ENCODE assay signal across 8 cellular contexts in the genomic region with DNA sequence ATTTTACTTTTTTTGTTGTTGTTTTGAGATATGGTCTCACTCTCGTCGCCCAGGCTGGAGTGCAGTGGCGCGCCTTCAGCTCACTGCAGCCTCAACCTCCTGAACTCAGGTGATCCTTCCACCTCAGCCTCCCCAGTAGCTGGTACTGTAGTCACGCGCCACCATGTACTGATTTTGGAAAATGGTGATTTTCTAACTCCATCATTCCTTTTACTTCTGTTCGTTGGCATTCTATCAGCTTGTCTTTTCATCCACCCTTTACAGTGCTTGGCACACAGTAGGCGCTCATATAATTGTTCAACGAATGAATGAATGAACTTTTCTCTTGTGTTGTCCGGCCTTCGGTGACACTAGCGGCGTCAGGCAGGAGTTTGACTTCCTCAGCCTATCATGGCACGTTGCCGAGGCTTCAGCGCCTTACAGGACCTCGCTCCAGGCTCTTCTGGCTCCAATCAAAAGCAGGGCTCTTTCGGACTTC. TPM values are rescaled to one million over a fixed set of nuclear protein-coding genes. Genes with fewer than 3 reads are reported as not detected.
A peak's percentile ranks its signal among the peaks of the same experiment; 100 is the strongest.
DNase-seq lines count a peak whose midpoint lies in the region; ATAC-seq and TF ChIP-seq lines count a peak whose summit lies in the region.

No MANE protein-coding gene starts in this region.

- peak overlapping the region; percentile 96 for H3K4me3 ChIP-seq in adipocyte (ENCODE audit: low read length)
- H3K4me3 ChIP-seq in kidney epithelial cell (ENCODE audit: low read depth, low read length) = peak overlapping the region; percentile 33
- H3K4me3 ChIP-seq in thymus (ENCODE audit: low read length) = peak overlapping the region; percentile 55

- H3K4me3 Mint-ChIP-seq in activated T-cell treated with anti-CD3 and anti-CD28 coated beads, Interleukin-2, amount 50 U/mL, for 72 hours = peak overlapping the region; percentile 98 to 99

- peak overlapping the region; percentile 89 for H3K27ac ChIP-seq in thymus (ENCODE audit: low read depth)

- 39% methylated on average over 18 of the region's 18 CpGs for WGBS in thymus

- H3K27me3 ChIP-seq in adipocyte (replicated peaks; ENCODE audit: control insufficient read depth, insufficient read depth, low read length) (no peaks in the 10 kb centered on the region), kidney epithelial cell (ENCODE audit: control insufficient read depth, insufficient read depth, low read length) (no peaks in the 10 kb centered on the region), thymus (ENCODE audit: control insufficient read depth, insufficient read depth) (no peaks in the 10 kb centered on the region)

- peak overlapping the region; percentile 100 for H3K27ac Mint-ChIP-seq in activated T-cell treated with anti-CD3 and anti-CD28 coated beads, Interleukin-2, amount 50 U/mL, for 72 hours

- TF ChIP-seq CTCF in kidney epithelial cell (IDR thresholded peaks at IDR 0.05; ENCODE audit: insufficient read depth, low read length, poor library complexity, severe bottlenecking) = no peak

- DNase-seq in activated T-cell treated with anti-CD3 and anti-CD28 coated beads, Interleukin-2, amount 50 U/mL, for 72 hours = no peak
- DNase-seq in activated T-cell treated with anti-CD3 and anti-CD28 coated beads for 4 hours (no peak), adipocyte (ENCODE audit: low read depth) (no peak), kidney epithelial cell (ENCODE audit: low read depth) (peak; percentile 97)

- peaks cover 18 to 35% of the 10 kb centered on the region in 2 donors for H3K36me3 Mint-ChIP-seq in activated T-cell treated with anti-CD3 and anti-CD28 coated beads, Interleukin-2, amount 50 U/mL, for 72 hours (ENCODE audit: insufficient read depth in 2 of 2)

- H3K36me3 ChIP-seq in adipocyte (ENCODE audit: control insufficient read depth, insufficient read depth, low read length, severe bottlenecking) = peaks cover 5% of the 10 kb centered on the region
- no peaks in the 10 kb centered on the region for H3K36me3 ChIP-seq in kidney epithelial cell (ENCODE audit: control insufficient read depth, insufficient read depth, low read length)
- no peaks in the 10 kb centered on the region for H3K36me3 ChIP-seq in thymus (ENCODE audit: control insufficient read depth, insufficient read depth)

- ATAC-seq in activated T-cell treated with anti-CD3 and anti-CD28 coated beads, Interleukin-2, amount 50 U/mL, for 72 hours (replicated peaks in 1 of 2) = no peak
- no peak for ATAC-seq in HG03108 (IDR thresholded peaks at IDR 0.05; ENCODE audit: unreplicated experiment)
- no peak for ATAC-seq in HG02763 (IDR thresholded peaks at IDR 0.05; ENCODE audit: unreplicated experiment)
- ATAC-seq in HG02885 (IDR thresholded peaks at IDR 0.05; ENCODE audit: poor library complexity, unreplicated experiment) = no peak

- H3K9ac ChIP-seq in adipocyte (ENCODE audit: low read length) = peak overlapping the region; percentile 98

- H3K9me3 Mint-ChIP-seq in activated T-cell treated with anti-CD3 and anti-CD28 coated beads, Interleukin-2, amount 50 U/mL, for 72 hours = no peaks in the 10 kb centered on the region

- no peaks in the 10 kb centered on the region for H3K27me3 Mint-ChIP-seq in activated T-cell treated with anti-CD3 and anti-CD28 coated beads, Interleukin-2, amount 50 U/mL, for 72 hours (ENCODE audit: low read depth)

- H3K4me1 Mint-ChIP-seq in activated T-cell treated with anti-CD3 and anti-CD28 coated beads, Interleukin-2, amount 50 U/mL, for 72 hours (ENCODE audit: low read depth) = peaks cover 52% of the 10 kb centered on the region

- H3K9me3 ChIP-seq in adipocyte (ENCODE audit: control insufficient read depth, low read length) = no peaks in the 10 kb centered on the region
- H3K9me3 ChIP-seq in thymus (ENCODE audit: control insufficient read depth) = no peaks in the 10 kb centered on the region

- H3K4me1 ChIP-seq in adipocyte (ENCODE audit: control insufficient read depth, insufficient read depth, low read length) = peaks cover 38% of the 10 kb centered on the region
- peaks cover 3% of the 10 kb centered on the region for H3K4me1 ChIP-seq in thymus (ENCODE audit: control insufficient read depth, insufficient read depth, low read length)

RNA-seq across cellular contexts. Expression of a gene that starts 0.4 kb away (rescaled TPM):
- 100 to 1,000 TPM; 518 to 624 TPM for total RNA-seq in activated T-cell treated with anti-CD3 and anti-CD28 coated beads, Interleukin-2, amount 50 U/mL, for 72 hours
- 157 and 173 TPM in 2 replicates for total RNA-seq in kidney epithelial cell
- polyA plus RNA-seq in thymus = 47.0 TPM

RNA-seq across cellular contexts. Expression of a gene that starts 19.3 kb away (rescaled TPM):
- 100 to 1,000 TPM; 121 to 135 TPM for total RNA-seq in activated T-cell treated with anti-CD3 and anti-CD28 coated beads, Interleukin-2, amount 50 U/mL, for 72 hours
- 102 and 120 TPM in 2 replicates for total RNA-seq in kidney epithelial cell
- 68.4 TPM for polyA plus RNA-seq in thymus

RNA-seq across cellular contexts. Expression of a gene that starts 50.3 kb away (rescaled TPM):
- 10 to 100 TPM; 41.1 to 42.5 TPM for total RNA-seq in activated T-cell treated with anti-CD3 and anti-CD28 coated beads, Interleukin-2, amount 50 U/mL, for 72 hours
- 62.0 and 78.8 TPM in 2 replicates for total RNA-seq in kidney epithelial cell
- 34.4 TPM for polyA plus RNA-seq in thymus

Comparison
In these comparisons a context has a peak if more than half of its experiments do, and no peak if none do; other contexts are left out.
1. H3K4me3 ChIP-seq: peak in every context shown above with its lines; median percentile 96 in adipocyte; 55 in thymus; 33 in kidney epithelial cell.